Comparison of ENCODE assay signal across 8 cellular contexts in the genomic region with DNA sequence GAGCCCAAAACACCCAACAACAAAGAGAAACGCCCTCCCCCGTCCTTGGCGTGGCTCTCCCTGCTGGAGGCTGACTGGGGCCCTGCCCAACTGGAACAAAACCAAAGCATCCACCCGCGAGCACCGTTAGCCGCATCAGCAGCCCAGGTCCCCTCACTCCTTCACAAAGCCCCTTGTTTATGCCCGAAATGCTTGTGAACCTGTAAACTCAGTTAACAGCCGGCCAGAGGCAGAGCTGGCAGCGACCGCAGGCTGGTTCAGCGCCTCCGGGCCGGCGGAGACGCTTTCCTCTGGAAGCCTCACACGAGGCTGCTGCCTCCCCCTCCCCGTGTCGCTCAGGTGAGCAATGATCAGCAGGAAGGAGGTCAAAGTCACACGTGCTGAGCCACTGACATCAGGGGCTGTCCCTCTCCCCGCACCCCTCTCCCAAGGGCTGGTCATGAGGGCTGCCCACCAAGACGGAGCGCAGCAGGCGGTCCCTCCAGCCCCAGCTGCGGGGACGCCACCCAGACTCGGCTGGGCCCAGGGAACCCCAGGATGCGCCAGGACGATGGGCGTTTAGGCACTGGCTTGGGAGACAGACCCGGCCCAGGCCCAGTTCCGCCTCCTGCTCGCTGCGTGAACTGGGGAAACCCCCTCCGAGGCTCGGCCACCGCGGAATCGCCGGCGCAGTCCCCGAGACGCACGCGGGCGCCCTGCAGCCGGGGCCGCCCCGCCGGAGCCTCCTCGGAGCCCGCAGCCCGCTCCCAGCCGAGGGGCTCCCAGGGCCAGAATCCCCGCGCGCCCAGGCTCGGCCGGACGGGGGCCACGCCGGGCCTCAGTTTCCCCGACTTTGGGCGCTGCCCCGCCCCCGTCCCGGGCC. TPM values are rescaled to one million over a fixed set of nuclear protein-coding genes. Genes with fewer than 3 reads are reported as not detected.
DNase-seq lines count a peak whose midpoint lies in the region; TF ChIP-seq lines count a peak whose summit lies in the region.

No MANE protein-coding gene starts in this region.

- H3K27me3 Mint-ChIP-seq in immature natural killer cell (ENCODE audit: low read depth in 3 of 3): peaks cover 2 to 7% (median 2%) of the 10 kb centered on the region in 3 donors

- H3K4me3 ChIP-seq in Peyer's patch: peak overlapping the region; percentile 90 to 99 (median 94)
- peak overlapping the region; percentile 90 to 97 for H3K4me3 ChIP-seq in ascending aorta

- peaks cover 21 to 29% of the 10 kb centered on the region in 2 donors for H3K4me1 Mint-ChIP-seq in immature natural killer cell

- POLR2A ChIA-PET in HEK293T (lab: Yijun Ruan, JAX): interaction anchor here (0.5 to 1.3 kb wide), 2 partner anchors 10 to 20 kb away, joined by 3 read pairs; no protein-coding TSS in a partner anchor

- H3K27me3 ChIP-seq in Peyer's patch (no peaks in the 10 kb centered on the region), ascending aorta (no peaks in the 10 kb centered on the region)

- peaks cover 0 to 43% (median 0%) of the 10 kb centered on the region in 3 donors for H3K36me3 ChIP-seq in Peyer's patch
- H3K36me3 ChIP-seq in ascending aorta: peaks cover 30 to 47% of the 10 kb centered on the region in 2 donors

- H3K27ac ChIP-seq in Peyer's patch (peak overlapping the region; percentile 18 to 86 (median 28)), ascending aorta (no peak overlapping the region)

- H3K4me3 Mint-ChIP-seq in immature natural killer cell: peak overlapping the region; percentile 82 to 90 (median 87)

- no peaks in the 10 kb centered on the region for H3K9me3 ChIP-seq in Peyer's patch
- no peaks in the 10 kb centered on the region for H3K9me3 ChIP-seq in ascending aorta

- H3K9me3 Mint-ChIP-seq in immature natural killer cell: no peaks in the 10 kb centered on the region

- peaks cover 0 to 5% (median 0%) of the 10 kb centered on the region in 3 donors for H3K36me3 Mint-ChIP-seq in immature natural killer cell

- H3K27ac Mint-ChIP-seq in immature natural killer cell: peak overlapping the region; percentile 13 to 86 (median 70)

- DNase-seq in GM03348 (ENCODE audit: low spot score) (peak; percentile 69), HEK293T (ENCODE audit: extremely low spot score) (peak; percentile 27), Peyer's patch (no peak), ascending aorta (ENCODE audit: low spot score in 2 of 2) (no peak), immature natural killer cell (peak; percentile 21 to 37 (median 35)), NCI-H526 treated with DMSO at 0.1 percent for 48 hours (lab: John Stamatoyannopoulos, UW) (no peak), SK-N-DZ (ENCODE audit: low spot score) (no peak)
- peak; percentile 47 for DNase-seq in stimulated activated CD4-positive, alpha-beta T cell treated with anti-CD3 and anti-CD28 coated beads, Interleukin-1b, Interleukin-23, amount 100 ng/mL, for 48 hours

- intact Hi-C loops in ascending aorta (cut with DNase I): loop anchor here (1.0 to 5.0 kb wide), 4 partner anchors 11 to 72 kb away; partner anchors contain the start of genes DNLZ, ENTR1, GPSM1 and INPP5E

- CTCF ChIA-PET in HEK293T (lab: Yijun Ruan, JAX): no interaction called here

- H3K4me1 ChIP-seq in Peyer's patch (peaks cover 0 to 32% (median 22%) of the 10 kb centered on the region in 4 donors), ascending aorta (peaks cover 10 to 13% of the 10 kb centered on the region in 2 donors)

- no peak for TF ChIP-seq POLR2A in Peyer's patch (IDR thresholded peaks at IDR 0.05)

- TF ChIP-seq CTCF in Peyer's patch (IDR thresholded peaks at IDR 0.05) (no peak), ascending aorta (IDR thresholded peaks at IDR 0.05) (no peak)

TF ChIP-seq in HEK293T, 16 proteins besides CTCF, POLR2A, EP300 and RAD21:
- TF ChIP-seq FOXM1 (IDR thresholded peaks at IDR 0.05; ENCODE audit: borderline replicate concordance): no peak
- no peak for TF ChIP-seq ARNT (IDR thresholded peaks at IDR 0.05)
- no peak for TF ChIP-seq SP1 (IDR thresholded peaks at IDR 0.05)
- no peak for TF ChIP-seq ELF4 (IDR thresholded peaks at IDR 0.05)
- TF ChIP-seq CTBP1 (IDR thresholded peaks at IDR 0.05; ENCODE audit: borderline replicate concordance): no peak

RNA-seq across cellular contexts. Expression of gene SNAPC4, which starts 0.6 kb away (rescaled TPM):
- total RNA-seq in Peyer's patch (10 to 100 TPM in 3 of 4 donors, 1 to 10 TPM in 1; 6.3 to 58.6 (median 13.2) TPM), ascending aorta (9.4 TPM)
- 1 to 10 TPM in 2 of 3 donors, under 1 TPM in 1; 0.40 to 2.0 (median 1.0) TPM for polyA plus RNA-seq in immature natural killer cell
- 9.6 and 12.5 TPM in 2 replicates for polyA plus RNA-seq in SK-N-DZ (2014; cell fraction: cytosol; rRNA removed)
- 47.5 and 49.7 TPM in 2 replicates for polyA plus RNA-seq in SK-N-DZ (2014; cell fraction: nucleus; rRNA removed)

RNA-seq across cellular contexts. Expression of gene ENTR1, which starts 11.0 kb away (rescaled TPM):
- total RNA-seq in Peyer's patch: 100 to 1,000 TPM in 1 of 4 donors, 10 to 100 TPM in 3; 29.9 to 193 (median 50.2) TPM
- total RNA-seq in ascending aorta: 27.7 TPM
- 10 to 100 TPM in 1 of 3 donors, 1 to 10 TPM in 2; 5.7 to 11.5 (median 6.2) TPM for polyA plus RNA-seq in immature natural killer cell
- 90.9 and 115 TPM in 2 replicates for polyA plus RNA-seq in SK-N-DZ (2014; cell fraction: cytosol; rRNA removed)
- 298 and 375 TPM in 2 replicates for polyA plus RNA-seq in SK-N-DZ (2014; cell fraction: nucleus; rRNA removed)

RNA-seq across cellular contexts. Expression of gene PMPCA, which starts 11.1 kb away (rescaled TPM):
- total RNA-seq in Peyer's patch (10 to 100 TPM; 32.8 to 73.4 (median 47.3) TPM), ascending aorta (69.1 TPM)
- 10 to 100 TPM; 34.5 to 43.5 (median 42.6) TPM for polyA plus RNA-seq in immature natural killer cell
- 64.4 and 73.5 TPM in 2 replicates for polyA plus RNA-seq in SK-N-DZ (2014; cell fraction: cytosol; rRNA removed)
- 132 and 141 TPM in 2 replicates for polyA plus RNA-seq in SK-N-DZ (2014; cell fraction: nucleus; rRNA removed)

RNA-seq across cellular contexts. Expression of gene CARD9, which starts 25.9 kb away (rescaled TPM):
- total RNA-seq in Peyer's patch (10 to 100 TPM in 1 of 4 donors, under 1 TPM in 3; 0.28 to 14.9 (median 0.64) TPM), ascending aorta (0.43 TPM)
- under 1 TPM in 2 of 3 donors, not detected in 1; 0.28 to 0.56 TPM for polyA plus RNA-seq in immature natural killer cell
- polyA plus RNA-seq in SK-N-DZ (2014; cell fraction: cytosol; rRNA removed): 23.8 and 38.6 TPM in 2 replicates
- 257 and 268 TPM in 2 replicates for polyA plus RNA-seq in SK-N-DZ (2014; cell fraction: nucleus; rRNA removed)

RNA-seq across cellular contexts. Expression of gene DNLZ, which starts 35.9 kb away (rescaled TPM):
- total RNA-seq in Peyer's patch (10 to 100 TPM in 3 of 4 donors, 1 to 10 TPM in 1; 5.6 to 19.8 (median 13.5) TPM), ascending aorta (191 TPM)
- polyA plus RNA-seq in immature natural killer cell: 10 to 100 TPM; 58.4 to 77.4 (median 61.8) TPM
- 39.9 and 53.5 TPM in 2 replicates for polyA plus RNA-seq in SK-N-DZ (2014; cell fraction: cytosol; rRNA removed)
- 53.5 and 73.3 TPM in 2 replicates for polyA plus RNA-seq in SK-N-DZ (2014; cell fraction: nucleus; rRNA removed)

Comparison
In these comparisons a context has a peak if more than half of its experiments do, and no peak if none do; other contexts are left out.
1. DNase-seq: peak in GM03348 (single experiment), HEK293T (single experiment), immature natural killer cell (3 of 3) and stimulated activated CD4-positive, alpha-beta T cell treated with anti-CD3 and anti-CD28 coated beads, Interleukin-1b, Interleukin-23, amount 100 ng/mL, for 48 hours (single experiment); none in Peyer's patch (0 of 3), ascending aorta (0 of 2), NCI-H526 treated with DMSO at 0.1 percent for 48 hours (single experiment) and SK-N-DZ (single experiment).
2. H3K27ac ChIP-seq: peak in Peyer's patch (4 of 4); none in ascending aorta (0 of 2).